ENCODE assay signal across 25 cellular contexts in genomic region chr11:33631749-33632091, GRCh38.
DNase-seq lines count a peak whose midpoint lies in the region; ATAC-seq, FAIRE-seq and TF ChIP-seq lines count a peak whose summit lies in the region.
"Had no signal": no experiment of that assay in that cellular context is flagged by ENCODE, and none has a peak within 500 bp of the region (broad histone marks: within the 10 kb centered on the region; RNA-seq: fewer than 3 reads in every experiment).

No MANE protein-coding gene starts in this region.

- H3K9me3 ChIP-seq in mammary epithelial cell (replicated peaks; ENCODE audit: insufficient read depth, low read length) (no peaks in the 10 kb centered on the region), breast epithelium (no peaks in the 10 kb centered on the region), HCT116 (ENCODE audit: control insufficient read depth in 1 of 2, insufficient read depth in 1 of 2, low read depth in 1 of 2, low read length in 2 of 2) (no peaks in the 10 kb centered on the region), RWPE2 (ENCODE audit: severe bottlenecking) (no peaks in the 10 kb centered on the region)
- H3K9me3 ChIP-seq: BE2C, SJCRH30 had no signal

- H2AFZ ChIP-seq in mammary epithelial cell (ENCODE audit: low read depth, low read length) = no peak overlapping the region
- peak overlapping the region; percentile 29 for H2AFZ ChIP-seq in HCT116 (ENCODE audit: low read depth, low read length, poor library complexity, severe bottlenecking)

- peaks cover 53% of the 10 kb centered on the region for H3K4me1 ChIP-seq in mammary epithelial cell (ENCODE audit: insufficient read depth, low read length)
- no peaks in the 10 kb centered on the region for H3K4me1 ChIP-seq in breast epithelium
- H3K4me1 ChIP-seq in HCT116 (ENCODE audit: control insufficient read depth in 1 of 2, insufficient read depth in 2 of 2, low read length in 2 of 2) = peaks cover 27 to 61% of the 10 kb centered on the region in 2 experiments
- peaks cover 38% of the 10 kb centered on the region for H3K4me1 ChIP-seq in RWPE2 (ENCODE audit: insufficient read depth, poor library complexity, severe bottlenecking)
- H3K4me1 ChIP-seq in foreskin keratinocyte = peaks cover 41% of the 10 kb centered on the region
- H3K4me1 ChIP-seq: BE2C, SJCRH30 had no signal

- H4K20me1 ChIP-seq in mammary epithelial cell (ENCODE audit: insufficient read depth, low read length) (no peaks in the 10 kb centered on the region), HCT116 (ENCODE audit: insufficient read depth) (no peaks in the 10 kb centered on the region)

- H3K27me3 ChIP-seq in mammary epithelial cell (ENCODE audit: insufficient read depth, low read length) (no peaks in the 10 kb centered on the region), breast epithelium (no peaks in the 10 kb centered on the region), HCT116 (ENCODE audit: insufficient read depth, low read length) (no peaks in the 10 kb centered on the region), RWPE2 (ENCODE audit: insufficient read depth, poor library complexity, severe bottlenecking) (no peaks in the 10 kb centered on the region), foreskin keratinocyte (no peaks in the 10 kb centered on the region)
- H3K27me3 ChIP-seq: BE2C, SJCRH30 had no signal

- CTCF ChIA-PET in mammary epithelial cell (lab: Charles Lee; ENCODE audit: low non-redundant PET) (no interaction called here), HCT116 (lab: Charles Lee) (no interaction called here)

- peak overlapping the region; percentile 97 for H3K27ac ChIP-seq in mammary epithelial cell (ENCODE audit: insufficient read depth, low read depth, low read length)
- no peak overlapping the region for H3K27ac ChIP-seq in breast epithelium
- H3K27ac ChIP-seq in HCT116 (ENCODE audit: low read depth, low read length) = no peak overlapping the region
- peak overlapping the region; percentile 98 for H3K27ac ChIP-seq in RWPE2 (ENCODE audit: poor library complexity, severe bottlenecking)
- H3K27ac ChIP-seq in foreskin keratinocyte = peak overlapping the region; percentile 92
- H3K27ac ChIP-seq: SJCRH30 had no signal

- POLR2A ChIA-PET in HCT116 (lab: Charles Lee) = no interaction called here

- DNase-seq in mammary epithelial cell (no peak), breast epithelium (ENCODE audit: low spot score in 2 of 2) (no peak), HCT116 (ENCODE audit: low read depth, low spot score) (no peak), RWPE2 (ENCODE audit: low spot score) (no peak), foreskin keratinocyte (no peak), frontal cortex (ENCODE audit: low spot score in 2 of 2) (no peak), NCI-H1930 (lab: John Stamatoyannopoulos, UW) (no peak)
- no peak for DNase-seq in activated effector memory CD4-positive, alpha-beta T cell treated with Interleukin-2 at 50 U/mL for 16 hours
- DNase-seq: 8988T; ACHN; BE2C; CD8-positive, alpha-beta memory T cell; DMS 273 treated with DMSO at 0.1 percent for 48 hours; DND-41; KBM-7; MV-4-11; NCI-H1105; NCI-H1436 treated with DMSO at 0.1 percent for 48 hours; NCI-H187 treated with DMSO at 0.1 percent for 48 hours; NCI-H526 treated with DMSO at 0.1 percent for 48 hours; RPMI8226; SJCRH30 had no signal

- in situ Hi-C loops in mammary epithelial cell (cut with MboI; ENCODE audit: low sequenced_read_pairs in 2 of 2) = loop anchor here in 1 of 2 donors (5.0 kb wide), 1 partner anchor 56 kb away; no protein-coding TSS in a partner anchor

- H3K4me2 ChIP-seq in mammary epithelial cell (ENCODE audit: insufficient read depth, low read depth, low read length) = peak overlapping the region; percentile 9
- H3K4me2 ChIP-seq in HCT116 (ENCODE audit: low read length) = peak overlapping the region; percentile 19; the same call in 1 of the 2 replicates

- TF ChIP-seq CTCF in mammary epithelial cell (conservative IDR thresholded peaks at IDR 0.05 in 1 of 2, IDR thresholded peaks at IDR 0.05 in 1 of 2; ENCODE audit: extremely low read depth in 1 of 2, insufficient read depth in 1 of 2, low read depth in 1 of 2, low read length in 2 of 2) (no peak), breast epithelium (IDR thresholded peaks at IDR 0.05) (no peak), HCT116 (IDR thresholded peaks at IDR 0.05 in 2 of 3, conservative IDR thresholded peaks at IDR 0.05 in 1 of 3; ENCODE audit: borderline replicate concordance in 1 of 3, insufficient read depth in 1 of 3, low read depth in 2 of 3, low read length in 2 of 3) (no peak), RWPE2 (IDR thresholded peaks at IDR 0.05; ENCODE audit: poor library complexity, severe bottlenecking) (no peak), foreskin keratinocyte (conservative IDR thresholded peaks at IDR 0.05) (no peak)

- no peak for TF ChIP-seq RAD21 in HCT116 (IDR thresholded peaks at IDR 0.05; ENCODE audit: low read depth)

- H3K4me3 ChIP-seq in mammary epithelial cell (replicated peaks in 1 of 3; ENCODE audit: insufficient read depth in 1 of 3, low read depth in 2 of 3, low read length in 3 of 3) = no peak overlapping the region
- H3K4me3 ChIP-seq in breast epithelium = no peak overlapping the region
- no peak overlapping the region for H3K4me3 ChIP-seq in HCT116 (replicated peaks in 1 of 2; ENCODE audit: low read depth in 1 of 2, low read length in 2 of 2)
- H3K4me3 ChIP-seq in RWPE2 (ENCODE audit: severe bottlenecking) = no peak overlapping the region
- H3K4me3 ChIP-seq: SJCRH30 had no signal

- no TSS peak for BruUV-seq in mammary epithelial cell (replicated peaks; lab: Mats Ljungman, UMichigan)
- no TSS peak for BruUV-seq in HCT116 (replicated peaks; lab: Mats Ljungman, UMichigan)

- ATAC-seq in HCT116 (no peak), RWPE2 (ENCODE audit: low read depth) (no peak), foreskin keratinocyte (no peak)
- ATAC-seq: SK-N-SH treated with all-trans-retinoic acid at 6 μM for 48 hours had no signal

- H3K79me2 ChIP-seq in mammary epithelial cell (ENCODE audit: insufficient read depth, low read length) (no peaks in the 10 kb centered on the region), HCT116 (ENCODE audit: insufficient read depth, low read length) (no peaks in the 10 kb centered on the region)

- H3K9me2 ChIP-seq in HCT116 (ENCODE audit: insufficient read depth) = no peaks in the 10 kb centered on the region

- 97% methylated on average over 5 of the region's 5 CpGs for WGBS in mammary epithelial cell (ENCODE audit: low coverage, missing lambda C conversion rate)

- H3K36me3 ChIP-seq in mammary epithelial cell (ENCODE audit: insufficient read depth, low read length) (no peaks in the 10 kb centered on the region), breast epithelium (no peaks in the 10 kb centered on the region), HCT116 (ENCODE audit: control insufficient read depth in 1 of 2, insufficient read depth in 2 of 2, low read length in 2 of 2) (no peaks in the 10 kb centered on the region), RWPE2 (ENCODE audit: low read depth) (no peaks in the 10 kb centered on the region)
- H3K36me3 ChIP-seq: BE2C, SJCRH30 had no signal

- intact Hi-C loops in mammary epithelial cell (cut with micrococcal nuclease) = loop anchor here (5.0 kb wide), 2 partner anchors 89 to 106 kb away; partner anchors contain the start of gene CD59
- intact Hi-C loops in breast epithelium (cut with DNase I; ENCODE audit: low total_unique reads) = no loop called here
- intact Hi-C loops in HCT116 (cut with micrococcal nuclease) = loop anchor here (5.0 kb wide), 1 partner anchor 61 kb away; no protein-coding TSS in a partner anchor

- TF ChIP-seq POLR2A in breast epithelium (IDR thresholded peaks at IDR 0.05) (no peak), HCT116 (IDR thresholded peaks at IDR 0.05; ENCODE audit: borderline replicate concordance, extremely low read depth, insufficient read depth, insufficient read length) (no peak)

- dilution Hi-C loops in mammary epithelial cell (cut with HindIII; ENCODE audit: low sequenced_read_pairs) = no loop called here

- H3K9ac ChIP-seq in mammary epithelial cell (ENCODE audit: insufficient read depth, low read length) = peak overlapping the region; percentile 30
- no peak overlapping the region for H3K9ac ChIP-seq in HCT116 (ENCODE audit: low read length)

- no peak for FAIRE-seq in frontal cortex (lab: Jason Lieb, UNC)
- FAIRE-seq: GM19239, HTR-8/SVneo had no signal

- RAD21 ChIA-PET in HCT116 (lab: Charles Lee; ENCODE audit: low non-redundant PET in 1 of 2, low total read pairs in 2 of 2, uncharacterized antibody in 2 of 2, unreplicated experiment in 2 of 2) = no interaction called here

TF ChIP-seq in HCT116, 20 proteins besides CTCF, POLR2A, EP300 and RAD21 (continues in another document):
- TF ChIP-seq JUND (IDR thresholded peaks at IDR 0.05) (no peak), CBX3 (IDR thresholded peaks at IDR 0.05; ENCODE audit: low read depth) (no peak), EZH2phosphoT487 (IDR thresholded peaks at IDR 0.05; ENCODE audit: borderline replicate concordance) (no peak), MAX (IDR thresholded peaks at IDR 0.05) (no peak), FOSL1 (IDR thresholded peaks at IDR 0.05; ENCODE audit: low read depth) (no peak), SP1 (IDR thresholded peaks at IDR 0.05; ENCODE audit: low read depth) (no peak), ELF1 (IDR thresholded peaks at IDR 0.05; ENCODE audit: borderline replicate concordance, low read depth) (no peak), SIN3A (IDR thresholded peaks at IDR 0.05; ENCODE audit: low read depth) (no peak), ZNF274 (IDR thresholded peaks at IDR 0.05; ENCODE audit: low read depth, low read length) (no peak), EGR1 (IDR thresholded peaks at IDR 0.05; ENCODE audit: low read depth) (no peak), CEBPB (IDR thresholded peaks at IDR 0.05; ENCODE audit: low read depth) (no peak)
- TF ChIP-seq, protein P1, sequence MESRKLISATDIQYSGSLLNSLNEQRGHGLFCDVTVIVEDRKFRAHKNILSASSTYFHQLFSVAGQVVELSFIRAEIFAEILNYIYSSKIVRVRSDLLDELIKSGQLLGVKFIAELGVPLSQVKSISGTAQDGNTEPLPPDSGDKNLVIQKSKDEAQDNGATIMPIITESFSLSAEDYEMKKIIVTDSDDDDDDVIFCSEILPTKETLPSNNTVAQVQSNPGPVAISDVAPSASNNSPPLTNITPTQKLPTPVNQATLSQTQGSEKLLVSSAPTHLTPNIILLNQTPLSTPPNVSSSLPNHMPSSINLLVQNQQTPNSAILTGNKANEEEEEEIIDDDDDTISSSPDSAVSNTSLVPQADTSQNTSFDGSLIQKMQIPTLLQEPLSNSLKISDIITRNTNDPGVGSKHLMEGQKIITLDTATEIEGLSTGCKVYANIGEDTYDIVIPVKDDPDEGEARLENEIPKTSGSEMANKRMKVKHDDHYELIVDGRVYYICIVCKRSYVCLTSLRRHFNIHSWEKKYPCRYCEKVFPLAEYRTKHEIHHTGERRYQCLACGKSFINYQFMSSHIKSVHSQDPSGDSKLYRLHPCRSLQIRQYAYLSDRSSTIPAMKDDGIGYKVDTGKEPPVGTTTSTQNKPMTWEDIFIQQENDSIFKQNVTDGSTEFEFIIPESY (IDR thresholded peaks at IDR 0.05; ENCODE audit: extremely low read depth, insufficient replicate concordance, low read length) = no peak

Comparison
In these comparisons a context has a peak if more than half of its experiments do, and no peak if none do; other contexts are left out.
1. H3K27ac ChIP-seq: peak in mammary epithelial cell (single experiment), RWPE2 (single experiment) and foreskin keratinocyte (single experiment); none in breast epithelium (0 of 2) and HCT116 (single experiment).